ENCODE assay signal across 5 cellular contexts in the genomic region with DNA sequence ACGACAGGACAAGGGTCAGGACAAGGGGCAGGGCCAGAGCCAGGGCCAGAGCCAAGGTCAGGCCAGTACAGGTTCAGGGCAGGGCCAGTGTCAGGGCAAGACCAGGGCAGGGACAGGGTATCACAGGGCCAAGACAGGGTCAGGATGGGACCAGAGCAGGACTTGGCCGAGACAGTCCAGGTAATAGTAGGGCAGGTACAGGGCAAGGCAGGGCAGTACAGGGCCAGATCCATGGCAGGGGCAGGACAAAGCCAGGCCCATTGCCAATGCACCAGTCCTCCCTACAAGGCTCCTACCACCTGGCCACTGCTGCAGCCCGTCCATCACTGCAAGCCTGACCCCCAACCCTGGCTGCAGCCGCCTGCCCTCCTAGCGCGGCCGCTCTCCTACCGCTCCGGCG. TPM values are rescaled to one million over a fixed set of nuclear protein-coding genes. Genes with fewer than 3 reads are reported as not detected.
"Had no signal": no experiment of that assay in that cellular context is flagged by ENCODE, and none has a peak within 500 bp of the region (broad histone marks: within the 10 kb centered on the region; RNA-seq: fewer than 3 reads in every experiment).

No MANE protein-coding gene starts in this region.

RNA-seq across cellular contexts. Expression of gene TP53TG3F, which starts 50.5 kb away (rescaled TPM):
- total RNA-seq: HepG2, HT-29, HT1080, IMR-90 had no signal
- polyA plus RNA-seq: HepG2, IgD-negative memory B cell, IMR-90 had no signal
